18 cellular contexts compared by ENCODE assay signal in the genomic region with DNA sequence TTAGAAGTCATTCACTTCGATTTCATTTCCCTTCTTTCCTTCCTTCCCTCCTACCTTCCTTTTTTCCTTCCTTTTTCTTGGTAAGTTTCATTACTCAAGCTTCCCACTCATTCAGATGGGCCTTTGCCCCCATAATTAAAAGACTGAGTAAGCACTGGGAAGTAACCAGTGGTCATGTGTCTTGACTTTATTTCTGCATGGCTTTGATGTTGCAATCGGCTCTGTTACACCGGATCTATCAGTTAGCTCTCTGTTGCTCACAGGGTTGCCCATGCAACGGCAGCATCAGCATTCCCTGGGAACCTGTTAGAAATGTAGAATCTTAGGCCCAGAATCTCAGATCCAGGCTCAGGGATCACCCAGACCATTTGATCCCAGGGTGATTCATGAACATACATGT. TPM values are rescaled to one million over a fixed set of nuclear protein-coding genes. Genes with fewer than 3 reads are reported as not detected.
DNase-seq lines count a peak whose midpoint lies in the region; ATAC-seq and TF ChIP-seq lines count a peak whose summit lies in the region.
"Had no signal": no experiment of that assay in that cellular context is flagged by ENCODE, and none has a peak within 500 bp of the region (broad histone marks: within the 10 kb centered on the region; RNA-seq: fewer than 3 reads in every experiment).

No MANE protein-coding gene starts in this region.

- H3K4me1 ChIP-seq in neuronal stem cell (ENCODE audit: control insufficient read depth in 2 of 2, insufficient read depth in 1 of 2, low read depth in 1 of 2, low read length in 2 of 2): peaks cover 0 to 3% of the 10 kb centered on the region in 2 donors
- H3K4me1 ChIP-seq: Caco-2, psoas muscle had no signal

- H3K18ac ChIP-seq in neuronal stem cell (ENCODE audit: low read length): no peak overlapping the region

- no peak overlapping the region for H4K8ac ChIP-seq in neuronal stem cell (ENCODE audit: low read depth, low read length)

- no peak overlapping the region for H2AK5ac ChIP-seq in neuronal stem cell (ENCODE audit: low read depth, low read length)

- no peak overlapping the region for H3K4ac ChIP-seq in neuronal stem cell (ENCODE audit: low read length)

- no peaks in the 10 kb centered on the region for H3K79me1 ChIP-seq in neuronal stem cell (ENCODE audit: low read depth, low read length)

- no peak overlapping the region for H3K4me2 ChIP-seq in neuronal stem cell (ENCODE audit: insufficient read depth, low read length, poor library complexity, severe bottlenecking)

- no peak overlapping the region for H2BK120ac ChIP-seq in neuronal stem cell (ENCODE audit: low read depth, low read length)

- H2AFZ ChIP-seq in neuronal stem cell (ENCODE audit: low read length): no peak overlapping the region

- H4K91ac ChIP-seq in neuronal stem cell (ENCODE audit: low read depth, low read length, poor library complexity): no peak overlapping the region

- no peak overlapping the region for H2BK12ac ChIP-seq in neuronal stem cell (ENCODE audit: low read length)

- peaks cover 0 to 4% of the 10 kb centered on the region in 2 donors for H3K9me3 ChIP-seq in neuronal stem cell (replicated peaks in 1 of 2; ENCODE audit: control insufficient read depth in 2 of 2, insufficient read depth in 1 of 2, low read depth in 1 of 2, low read length in 2 of 2)
- H3K9me3 ChIP-seq: Caco-2, esophagus muscularis mucosa, psoas muscle had no signal

- H3K14ac ChIP-seq in neuronal stem cell (ENCODE audit: low read length): no peak overlapping the region

- H3K27me3 ChIP-seq in HL-60 (ENCODE audit: insufficient read depth, poor library complexity, severe bottlenecking) (no peaks in the 10 kb centered on the region), neuronal stem cell (ENCODE audit: control insufficient read depth in 3 of 3, insufficient read depth in 3 of 3, low read depth in 1 of 3, low read length in 3 of 3) (peaks cover 0 to 15% (median 0%) of the 10 kb centered on the region in 3 experiments)
- H3K27me3 ChIP-seq: esophagus muscularis mucosa had no signal

- H2BK15ac ChIP-seq in neuronal stem cell (ENCODE audit: low read length): no peak overlapping the region

- H3K23ac ChIP-seq in neuronal stem cell (ENCODE audit: low read depth, low read length, poor library complexity): no peak overlapping the region

- no peak overlapping the region for H2BK5ac ChIP-seq in neuronal stem cell (ENCODE audit: low read length)

- no peak overlapping the region for H3K9ac ChIP-seq in neuronal stem cell (ENCODE audit: low read depth, low read length, poor library complexity)

- DNase-seq in HL-60 (ENCODE audit: low read depth in 1 of 2, low spot score in 1 of 2): peak; percentile 63 to 71
- peak; percentile 71 for DNase-seq in NOMO-1 treated with DMSO at 0.1 percent for 48 hours (lab: John Stamatoyannopoulos, UW; ENCODE audit: unreplicated experiment)
- peak; percentile 63 for DNase-seq in epithelial cell of proximal tubule (ENCODE audit: low read depth)
- DNase-seq in renal cortical epithelial cell (ENCODE audit: low read depth): peak; percentile 75
- DNase-seq in neuronal stem cell (ENCODE audit: low spot score): no peak
- DNase-seq: activated CD8-positive, alpha-beta memory T cell treated with anti-CD3 and anti-CD28 coated beads for 24 hours; Caco-2; islet precursor cell; NCI-H2029 treated with DMSO at 0.1 percent for 48 hours; NCI-H524 treated with DMSO at 0.1 percent for 48 hours; OCI-M1; psoas muscle had no signal

- WGBS in neuronal stem cell (ENCODE audit: extremely low coverage in 2 of 2, insufficient read length in 2 of 2, insufficient replicate concordance in 1 of 2), 2 donors: no CpG with 5 or more reads among the region's 4 CpGs

- H3K36me3 ChIP-seq in neuronal stem cell (replicated peaks in 1 of 2; ENCODE audit: control insufficient read depth in 2 of 2, insufficient read depth in 2 of 2, low read length in 2 of 2): no peaks in the 10 kb centered on the region
- H3K36me3 ChIP-seq: esophagus muscularis mucosa had no signal

- H3K27ac ChIP-seq in HL-60 (replicated peaks) (no peak overlapping the region), neuronal stem cell (replicated peaks; ENCODE audit: low read length) (no peak overlapping the region)
- H3K27ac ChIP-seq: esophagus muscularis mucosa, psoas muscle had no signal

- no peak for TF ChIP-seq CTCF in HL-60 (IDR thresholded peaks at IDR 0.05; ENCODE audit: insufficient read depth, low read length)
- TF ChIP-seq CTCF in epithelial cell of proximal tubule (conservative IDR thresholded peaks at IDR 0.05; ENCODE audit: low read depth, low read length): no peak

- H3K4me3 ChIP-seq in HL-60 (replicated peaks; ENCODE audit: insufficient read depth, low read length): no peak overlapping the region
- no peak overlapping the region for H3K4me3 ChIP-seq in epithelial cell of proximal tubule (ENCODE audit: low read depth, low read length)
- H3K4me3 ChIP-seq in neuronal stem cell (ENCODE audit: low read length in 2 of 2): no peak overlapping the region
- H3K4me3 ChIP-seq: esophagus muscularis mucosa, GM12878, psoas muscle had no signal

- ATAC-seq in HG02885 (IDR thresholded peaks at IDR 0.05; ENCODE audit: poor library complexity, unreplicated experiment) (no peak), GM21619 (IDR thresholded peaks at IDR 0.05; ENCODE audit: unreplicated experiment) (no peak), GM21529 (IDR thresholded peaks at IDR 0.05; ENCODE audit: unreplicated experiment) (no peak)
- ATAC-seq: activated CD4-positive, CD25-positive, alpha-beta regulatory T cell treated with anti-CD3 and anti-CD28 coated beads, Interleukin-2, amount 50 U/mL, for 24 hours; GM12878; psoas muscle had no signal

RNA-seq across cellular contexts. Expression of a gene that starts 25.6 kb away (rescaled TPM):
- 22.7 and 27.7 TPM in 2 replicates for total RNA-seq in epithelial cell of proximal tubule
- total RNA-seq in renal cortical epithelial cell: 17.9 and 47.1 TPM in 2 replicates
- polyA plus RNA-seq in neuronal stem cell (2013, experiment 1 of 2): 10.9 TPM
- 10.7 TPM for polyA plus RNA-seq in neuronal stem cell (2013, experiment 2 of 2)
